8 cellular contexts compared by ENCODE assay signal in the genomic region with DNA sequence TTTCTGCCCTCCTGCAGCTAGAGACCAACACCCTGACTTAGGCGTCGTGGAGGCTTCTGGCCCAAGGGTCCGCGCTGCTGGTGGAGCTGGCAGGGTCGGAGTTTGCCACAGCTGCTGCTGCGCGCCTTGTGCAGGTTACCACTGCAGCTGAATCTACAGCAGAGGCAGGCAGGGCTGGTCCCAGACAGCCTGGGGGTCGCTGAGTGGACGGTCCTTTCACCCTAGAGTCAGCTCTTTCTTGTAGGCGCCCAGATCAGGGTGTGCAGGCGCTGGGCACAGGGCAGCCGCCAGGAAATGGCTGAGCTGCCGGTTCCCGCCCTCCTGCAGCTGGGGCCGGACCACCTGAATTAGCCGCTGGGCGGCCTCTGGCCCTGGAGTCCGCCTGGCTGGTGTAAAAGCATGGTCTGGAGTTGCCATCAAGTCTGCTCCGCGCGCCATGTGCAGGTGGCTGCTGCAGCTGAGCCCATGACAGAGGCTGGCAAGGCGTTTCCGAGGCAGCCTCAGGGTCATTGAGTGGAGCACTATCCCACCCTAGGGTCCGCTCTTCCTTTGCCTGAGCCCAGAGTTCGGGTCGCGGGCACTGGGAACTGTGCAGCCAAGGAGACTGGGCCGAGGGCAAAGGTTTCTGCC.
A peak's percentile ranks its signal among the peaks of the same experiment; 100 is the strongest.
DNase-seq lines count a peak whose midpoint lies in the region; ATAC-seq, FAIRE-seq and TF ChIP-seq lines count a peak whose summit lies in the region.
"Not testable (repeated sequence)": the region's sequence is repeated elsewhere in the genome, so short reads cannot be mapped to it uniquely, and the experiment has no call there.

No MANE protein-coding gene starts in this region.

- H3K4me1 Mint-ChIP-seq in effector memory CD8-positive, alpha-beta T cell (ENCODE audit: low read depth in 2 of 2): peaks cover 12 to 13% of the 10 kb centered on the region in 2 donors
- not testable (repeated sequence) for H3K4me1 Mint-ChIP-seq in progenitor cell of endocrine pancreas (ENCODE audit: low read depth)

- not testable (repeated sequence) for H3K36me3 Mint-ChIP-seq in effector memory CD8-positive, alpha-beta T cell (ENCODE audit: insufficient read depth); progenitor cell of endocrine pancreas (ENCODE audit: insufficient read depth)

- not testable (repeated sequence) for ATAC-seq in effector memory CD8-positive, alpha-beta T cell (replicated peaks); thoracic aorta (ENCODE audit: insufficient number of reproducible peaks, low FRiP score, low read depth)

- intact Hi-C loops in kidney (cut with DNase I): not testable (repeated sequence)

- H3K27ac ChIP-seq in C4-2B: peak overlapping the region; percentile 37
- H3K27ac ChIP-seq in HUES6 (ENCODE audit: low read depth, low read length); kidney (ENCODE audit: low read depth in 2 of 2, low read length in 2 of 2); thoracic aorta: not testable (repeated sequence)

- not testable (repeated sequence) for H3K9me3 Mint-ChIP-seq in effector memory CD8-positive, alpha-beta T cell; progenitor cell of endocrine pancreas (ENCODE audit: low read depth)

- H3K9me3 ChIP-seq in HUES6 (ENCODE audit: control insufficient read depth, insufficient read depth, low read depth, low read length): peaks cover 10% of the 10 kb centered on the region
- not testable (repeated sequence) for H3K9me3 ChIP-seq in kidney (ENCODE audit: control insufficient read depth in 1 of 2, low read length in 2 of 2); thoracic aorta

- H3K27me3 Mint-ChIP-seq in effector memory CD8-positive, alpha-beta T cell: peaks cover 42 to 54% of the 10 kb centered on the region in 2 donors
- peaks cover 43% of the 10 kb centered on the region for H3K27me3 Mint-ChIP-seq in progenitor cell of endocrine pancreas

- H3K4me3 ChIP-seq in HUES6 (ENCODE audit: low read depth, low read length) (peak overlapping the region; percentile 68), thoracic aorta (peak overlapping the region; percentile 70)
- not testable (repeated sequence) for H3K4me3 ChIP-seq in kidney (ENCODE audit: low read length in 2 of 2)

- not testable (repeated sequence) for FAIRE-seq in kidney (lab: Jason Lieb, UNC)

- DNase-seq in NCI-H2227 treated with DMSO at 0.1 percent for 48 hours (lab: John Stamatoyannopoulos, UW) (peak; percentile 6), SK-N-DZ (ENCODE audit: low spot score) (peak; percentile 70), kidney (peak; percentile 64)
- DNase-seq in effector memory CD8-positive, alpha-beta T cell; progenitor cell of endocrine pancreas (ENCODE audit: low spot score, unreplicated experiment); thoracic aorta (ENCODE audit: low spot score): not testable (repeated sequence)

- TF ChIP-seq CTCF in C4-2B (conservative IDR thresholded peaks at IDR 0.05); kidney (IDR thresholded peaks at IDR 0.05; ENCODE audit: borderline replicate concordance, extremely low read depth, insufficient read depth); progenitor cell of endocrine pancreas (IDR thresholded peaks at IDR 0.05; ENCODE audit: unreplicated experiment); thoracic aorta (IDR thresholded peaks at IDR 0.05): not testable (repeated sequence)

- H3K4me1 ChIP-seq in HUES6 (ENCODE audit: control insufficient read depth, insufficient read depth, low read length) (peaks cover 12% of the 10 kb centered on the region; the same call in 1 of the 2 replicates), thoracic aorta (ENCODE audit: control insufficient read depth in 1 of 2, low read depth in 2 of 2) (peaks cover 10 to 25% of the 10 kb centered on the region in 2 donors)
- not testable (repeated sequence) for H3K4me1 ChIP-seq in kidney (ENCODE audit: control insufficient read depth in 1 of 2, insufficient read depth in 1 of 2, low read depth in 1 of 2, low read length in 2 of 2)

- peaks cover 43% of the 10 kb centered on the region for H3K27me3 ChIP-seq in HUES6 (ENCODE audit: control insufficient read depth, insufficient read depth, low read length)
- H3K27me3 ChIP-seq in thoracic aorta (replicated peaks; ENCODE audit: insufficient read depth): not testable (repeated sequence)

- H3K27ac Mint-ChIP-seq in effector memory CD8-positive, alpha-beta T cell; progenitor cell of endocrine pancreas: not testable (repeated sequence)

- H3K4me3 Mint-ChIP-seq in effector memory CD8-positive, alpha-beta T cell: peak overlapping the region; percentile 64 to 72
- H3K4me3 Mint-ChIP-seq in progenitor cell of endocrine pancreas (ENCODE audit: low read depth): peak overlapping the region; percentile 52

- H3K9ac ChIP-seq in HUES6 (ENCODE audit: low read length); kidney (ENCODE audit: low read length in 2 of 2): not testable (repeated sequence)

- not testable (repeated sequence) for H3K36me3 ChIP-seq in HUES6 (ENCODE audit: control insufficient read depth, insufficient read depth, low read length); kidney (ENCODE audit: control insufficient read depth in 1 of 2, insufficient read depth in 2 of 2, low read length in 2 of 2); thoracic aorta
